8 cellular contexts compared by ENCODE assay signal in the genomic region with DNA sequence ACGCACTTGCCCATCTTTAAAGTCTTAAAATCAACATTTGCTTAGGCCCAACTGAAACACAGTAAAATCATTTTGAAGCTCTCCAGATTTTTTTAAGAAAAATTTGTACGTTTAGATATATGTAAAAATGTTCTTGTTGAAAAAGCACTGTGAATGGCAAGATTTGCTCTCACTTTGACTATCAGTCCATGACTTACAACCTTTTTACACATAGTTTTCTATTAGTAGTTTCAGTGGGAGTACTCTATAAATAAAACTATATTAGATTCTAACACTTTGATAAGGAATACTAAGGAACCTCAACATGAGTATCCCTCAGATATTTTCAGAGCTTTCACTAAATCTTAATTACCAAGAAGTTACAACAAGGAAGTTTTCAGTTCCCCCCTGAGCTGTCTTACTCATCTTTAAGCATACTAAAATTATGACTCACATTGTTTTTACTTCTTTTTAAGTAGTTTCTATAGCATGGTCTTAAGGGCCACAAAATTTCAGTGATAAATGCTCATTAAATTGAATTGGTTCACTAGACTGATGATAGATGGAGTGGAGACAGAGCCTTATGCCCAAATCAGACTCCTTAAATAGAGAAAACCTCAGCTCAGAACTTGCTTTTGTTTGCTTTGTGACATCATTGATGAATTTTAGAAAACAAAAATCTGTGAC. TPM values are rescaled to one million over a fixed set of nuclear protein-coding genes. Genes with fewer than 3 reads are reported as not detected.
DNase-seq lines count a peak whose midpoint lies in the region; ATAC-seq, FAIRE-seq and TF ChIP-seq lines count a peak whose summit lies in the region.

No MANE protein-coding gene starts in this region.

- FAIRE-seq in bronchial epithelial cell (lab: Jason Lieb, UNC) = no peak

- DNase-seq in AG08395 (ENCODE audit: low spot score) (peak; percentile 51), bronchial epithelial cell (ENCODE audit: low read depth) (peak; percentile 88), NCI-H524 treated with DMSO at 0.1 percent for 48 hours (lab: John Stamatoyannopoulos, UW) (no peak)
- DNase-seq in effector CD4-positive, alpha-beta T cell = no peak
- DNase-seq in activated CD4-positive, CD25-positive, alpha-beta regulatory T cell (lab: John Stamatoyannopoulos, UW) = no peak
- DNase-seq in activated CD4-positive, alpha-beta T cell treated with anti-CD3 and anti-CD28 coated beads for 4 hours = no peak

- H3K27me3 ChIP-seq in bronchial epithelial cell (ENCODE audit: control insufficient read depth, insufficient read depth, low read length) = no peaks in the 10 kb centered on the region

- H3K36me3 ChIP-seq in bronchial epithelial cell (ENCODE audit: control insufficient read depth, insufficient read depth, low read length) = no peaks in the 10 kb centered on the region

- no peak overlapping the region for H3K4me3 ChIP-seq in bronchial epithelial cell (ENCODE audit: low read depth, low read length)

- ATAC-seq in GM19468 (IDR thresholded peaks at IDR 0.05; ENCODE audit: extremely low read depth, unreplicated experiment) = peak; percentile 60
- peak; percentile 98 for ATAC-seq in HG03442 (IDR thresholded peaks at IDR 0.05; ENCODE audit: unreplicated experiment)

- TF ChIP-seq CTCF in bronchial epithelial cell (IDR thresholded peaks at IDR 0.05; ENCODE audit: insufficient read depth, low read length, severe bottlenecking) = no peak

RNA-seq across cellular contexts. Expression of a gene that starts 31.6 kb away (rescaled TPM):
- 17.2 and 29.0 TPM in 2 replicates for total RNA-seq in bronchial epithelial cell

Comparison
In these comparisons a context has a peak if more than half of its experiments do, and no peak if none do; other contexts are left out.
1. DNase-seq: peak in AG08395 (single experiment) and bronchial epithelial cell (single experiment); none in effector CD4-positive, alpha-beta T cell (single experiment), activated CD4-positive, CD25-positive, alpha-beta regulatory T cell (0 of 4), activated CD4-positive, alpha-beta T cell treated with anti-CD3 and anti-CD28 coated beads for 4 hours (0 of 2) and NCI-H524 treated with DMSO at 0.1 percent for 48 hours (single experiment).